Comparison of ENCODE assay signal across 1 cellular context in genomic region chr9:114080773-114081440, GRCh38.
TF ChIP-seq lines count a peak whose summit lies in the region.

No MANE protein-coding gene starts in this region.

TF ChIP-seq in HepG2, 621 proteins besides CTCF, POLR2A, EP300 and RAD21 (continued from another document and continues in another):
- no peak for TF ChIP-seq E2F1 (CRISPR knock-in tag; IDR thresholded peaks at IDR 0.05)
- TF ChIP-seq MAF1 (CRISPR knock-in tag; IDR thresholded peaks at IDR 0.05; ENCODE audit: borderline replicate concordance): no peak
- TF ChIP-seq ZNF761 (CRISPR knock-in tag; conservative IDR thresholded peaks at IDR 0.05): peak; percentile 66
- TF ChIP-seq ZNF891 (CRISPR knock-in tag; IDR thresholded peaks at IDR 0.05): peak; percentile 88; the same call in 1 of the 2 replicates
- peak; percentile 93 for TF ChIP-seq HNF4G (IDR thresholded peaks at IDR 0.05; ENCODE audit: borderline replicate concordance, low read depth, low read length)
- peak; percentile 84 for TF ChIP-seq HNF4G (CRISPR knock-in tag; IDR thresholded peaks at IDR 0.05; ENCODE audit: borderline replicate concordance, low read depth)
- TF ChIP-seq ZNF550 (CRISPR knock-in tag; IDR thresholded peaks at IDR 0.05; ENCODE audit: borderline replicate concordance): no peak
- no peak for TF ChIP-seq SIN3A (IDR thresholded peaks at IDR 0.05; ENCODE audit: borderline replicate concordance, low read depth, low read length)
- TF ChIP-seq PCBP1 (IDR thresholded peaks at IDR 0.05; ENCODE audit: borderline replicate concordance, low read depth, low read length): no peak
- TF ChIP-seq, protein P1, sequence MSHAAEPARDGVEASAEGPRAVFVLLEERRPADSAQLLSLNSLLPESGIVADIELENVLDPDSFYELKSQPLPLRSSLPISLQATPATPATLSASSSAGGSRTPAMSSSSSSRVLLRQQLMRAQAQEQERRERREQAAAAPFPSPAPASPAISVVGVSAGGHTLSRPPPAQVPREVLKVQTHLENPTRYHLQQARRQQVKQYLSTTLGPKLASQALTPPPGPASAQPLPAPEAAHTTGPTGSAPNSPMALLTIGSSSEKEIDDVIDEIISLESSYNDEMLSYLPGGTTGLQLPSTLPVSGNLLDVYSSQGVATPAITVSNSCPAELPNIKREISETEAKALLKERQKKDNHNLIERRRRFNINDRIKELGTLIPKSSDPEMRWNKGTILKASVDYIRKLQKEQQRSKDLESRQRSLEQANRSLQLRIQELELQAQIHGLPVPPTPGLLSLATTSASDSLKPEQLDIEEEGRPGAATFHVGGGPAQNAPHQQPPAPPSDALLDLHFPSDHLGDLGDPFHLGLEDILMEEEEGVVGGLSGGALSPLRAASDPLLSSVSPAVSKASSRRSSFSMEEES (CRISPR knock-in tag; IDR thresholded peaks at IDR 0.05): 0 out of 2 replicates have a peak, but pooled peaks have one; percentile 9
- TF ChIP-seq HIC2 (CRISPR knock-in tag; IDR thresholded peaks at IDR 0.05; ENCODE audit: low read depth): no peak; the same call in 1 of the 2 replicates
- TF ChIP-seq HNRNPUL1 (IDR thresholded peaks at IDR 0.05; ENCODE audit: low read depth, low read length): peak; percentile 82
- no peak for TF ChIP-seq SATB2 (CRISPR knock-in tag; IDR thresholded peaks at IDR 0.05)
- TF ChIP-seq MAX (IDR thresholded peaks at IDR 0.05): no peak
- no peak for TF ChIP-seq RFX1 (IDR thresholded peaks at IDR 0.05)
- TF ChIP-seq HMGXB3 (CRISPR knock-in tag; IDR thresholded peaks at IDR 0.05; ENCODE audit: borderline replicate concordance): no peak; the same call in none of the 2 replicates
- no peak for TF ChIP-seq ZNF510 (CRISPR knock-in tag; IDR thresholded peaks at IDR 0.05; ENCODE audit: low read depth)
- TF ChIP-seq CEBPG (CRISPR knock-in tag; IDR thresholded peaks at IDR 0.05): peak; percentile 65
- no peak; the same call in 1 of the 2 replicates for TF ChIP-seq KAT7 (CRISPR knock-in tag; IDR thresholded peaks at IDR 0.05; ENCODE audit: borderline replicate concordance)
- no peak for TF ChIP-seq SMYD3 (CRISPR knock-in tag; IDR thresholded peaks at IDR 0.05)
- TF ChIP-seq ZNF792 (CRISPR knock-in tag; IDR thresholded peaks at IDR 0.05): peak; percentile 39; the same call in 1 of the 2 replicates
- TF ChIP-seq FLYWCH1 (CRISPR knock-in tag; IDR thresholded peaks at IDR 0.05): no peak
- TF ChIP-seq, protein P2, sequence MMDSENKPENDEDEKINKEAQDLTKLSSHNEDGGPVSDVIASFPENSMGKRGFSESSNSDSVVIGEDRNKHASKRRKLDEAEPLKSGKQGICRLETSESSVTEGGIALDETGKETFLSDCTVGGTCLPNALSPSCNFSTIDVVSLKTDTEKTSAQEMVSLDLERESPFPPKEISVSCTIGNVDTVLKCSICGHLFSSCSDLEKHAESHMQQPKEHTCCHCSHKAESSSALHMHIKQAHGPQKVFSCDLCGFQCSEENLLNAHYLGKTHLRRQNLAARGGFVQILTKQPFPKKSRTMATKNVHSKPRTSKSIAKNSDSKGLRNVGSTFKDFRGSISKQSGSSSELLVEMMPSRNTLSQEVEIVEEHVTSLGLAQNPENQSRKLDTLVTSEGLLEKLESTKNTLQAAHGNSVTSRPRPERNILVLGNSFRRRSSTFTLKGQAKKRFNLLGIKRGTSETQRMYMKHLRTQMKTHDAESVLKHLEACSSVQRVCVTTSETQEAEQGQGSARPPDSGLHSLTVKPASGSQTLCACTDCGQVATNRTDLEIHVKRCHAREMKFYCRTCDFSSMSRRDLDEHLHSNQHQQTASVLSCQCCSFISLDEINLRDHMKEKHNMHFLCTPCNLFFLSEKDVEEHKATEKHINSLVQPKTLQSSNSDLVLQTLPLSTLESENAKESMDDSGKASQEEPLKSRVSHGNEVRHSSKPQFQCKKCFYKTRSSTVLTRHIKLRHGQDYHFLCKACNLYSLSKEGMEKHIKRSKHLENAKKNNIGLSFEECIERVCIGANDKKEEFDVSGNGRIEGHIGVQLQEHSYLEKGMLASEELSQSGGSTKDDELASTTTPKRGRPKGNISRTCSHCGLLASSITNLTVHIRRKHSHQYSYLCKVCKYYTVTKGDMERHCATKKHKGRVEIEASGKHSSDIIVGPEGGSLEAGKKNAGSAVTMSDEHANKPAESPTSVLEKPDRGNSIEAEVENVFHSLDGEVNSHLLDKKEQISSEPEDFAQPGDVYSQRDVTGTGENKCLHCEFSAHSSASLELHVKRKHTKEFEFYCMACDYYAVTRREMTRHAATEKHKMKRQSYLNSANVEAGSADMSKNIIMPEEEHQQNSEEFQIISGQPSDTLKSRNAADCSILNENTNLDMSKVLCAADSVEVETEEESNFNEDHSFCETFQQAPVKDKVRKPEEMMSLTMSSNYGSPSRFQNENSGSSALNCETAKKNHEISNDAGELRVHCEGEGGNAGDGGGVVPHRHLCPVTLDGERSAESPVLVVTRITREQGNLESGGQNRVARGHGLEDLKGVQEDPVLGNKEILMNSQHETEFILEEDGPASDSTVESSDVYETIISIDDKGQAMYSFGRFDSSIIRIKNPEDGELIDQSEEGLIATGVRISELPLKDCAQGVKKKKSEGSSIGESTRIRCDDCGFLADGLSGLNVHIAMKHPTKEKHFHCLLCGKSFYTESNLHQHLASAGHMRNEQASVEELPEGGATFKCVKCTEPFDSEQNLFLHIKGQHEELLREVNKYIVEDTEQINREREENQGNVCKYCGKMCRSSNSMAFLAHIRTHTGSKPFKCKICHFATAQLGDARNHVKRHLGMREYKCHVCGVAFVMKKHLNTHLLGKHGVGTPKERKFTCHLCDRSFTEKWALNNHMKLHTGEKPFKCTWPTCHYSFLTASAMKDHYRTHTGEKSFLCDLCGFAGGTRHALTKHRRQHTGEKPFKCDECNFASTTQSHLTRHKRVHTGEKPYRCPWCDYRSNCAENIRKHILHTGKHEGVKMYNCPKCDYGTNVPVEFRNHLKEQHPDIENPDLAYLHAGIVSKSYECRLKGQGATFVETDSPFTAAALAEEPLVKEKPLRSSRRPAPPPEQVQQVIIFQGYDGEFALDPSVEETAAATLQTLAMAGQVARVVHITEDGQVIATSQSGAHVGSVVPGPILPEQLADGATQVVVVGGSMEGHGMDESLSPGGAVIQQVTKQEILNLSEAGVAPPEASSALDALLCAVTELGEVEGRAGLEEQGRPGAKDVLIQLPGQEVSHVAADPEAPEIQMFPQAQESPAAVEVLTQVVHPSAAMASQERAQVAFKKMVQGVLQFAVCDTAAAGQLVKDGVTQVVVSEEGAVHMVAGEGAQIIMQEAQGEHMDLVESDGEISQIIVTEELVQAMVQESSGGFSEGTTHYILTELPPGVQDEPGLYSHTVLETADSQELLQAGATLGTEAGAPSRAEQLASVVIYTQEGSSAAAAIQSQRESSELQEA (CRISPR knock-in tag; IDR thresholded peaks at IDR 0.05; ENCODE audit: not compliant biosample characterization): no peak
- TF ChIP-seq ZNF563 (CRISPR knock-in tag; IDR thresholded peaks at IDR 0.05): 0 out of 2 replicates have a peak, but pooled peaks have one; percentile 51
- no peak for TF ChIP-seq THAP9 (CRISPR knock-in tag; IDR thresholded peaks at IDR 0.05; ENCODE audit: borderline replicate concordance)
- peak; percentile 36; the same call in 1 of the 2 replicates for TF ChIP-seq IRF2 (CRISPR knock-in tag; IDR thresholded peaks at IDR 0.05)
- TF ChIP-seq ZNF34 (CRISPR knock-in tag; IDR thresholded peaks at IDR 0.05; ENCODE audit: borderline replicate concordance): no peak
- TF ChIP-seq, protein P3, sequence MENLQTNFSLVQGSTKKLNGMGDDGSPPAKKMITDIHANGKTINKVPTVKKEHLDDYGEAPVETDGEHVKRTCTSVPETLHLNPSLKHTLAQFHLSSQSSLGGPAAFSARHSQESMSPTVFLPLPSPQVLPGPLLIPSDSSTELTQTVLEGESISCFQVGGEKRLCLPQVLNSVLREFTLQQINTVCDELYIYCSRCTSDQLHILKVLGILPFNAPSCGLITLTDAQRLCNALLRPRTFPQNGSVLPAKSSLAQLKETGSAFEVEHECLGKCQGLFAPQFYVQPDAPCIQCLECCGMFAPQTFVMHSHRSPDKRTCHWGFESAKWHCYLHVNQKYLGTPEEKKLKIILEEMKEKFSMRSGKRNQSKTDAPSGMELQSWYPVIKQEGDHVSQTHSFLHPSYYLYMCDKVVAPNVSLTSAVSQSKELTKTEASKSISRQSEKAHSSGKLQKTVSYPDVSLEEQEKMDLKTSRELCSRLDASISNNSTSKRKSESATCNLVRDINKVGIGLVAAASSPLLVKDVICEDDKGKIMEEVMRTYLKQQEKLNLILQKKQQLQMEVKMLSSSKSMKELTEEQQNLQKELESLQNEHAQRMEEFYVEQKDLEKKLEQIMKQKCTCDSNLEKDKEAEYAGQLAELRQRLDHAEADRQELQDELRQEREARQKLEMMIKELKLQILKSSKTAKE (CRISPR knock-in tag; IDR thresholded peaks at IDR 0.05; ENCODE audit: borderline replicate concordance): no peak
- peak; percentile 79 for TF ChIP-seq NR2F6 (IDR thresholded peaks at IDR 0.05)
- TF ChIP-seq NR2F6 (CRISPR knock-in tag; IDR thresholded peaks at IDR 0.05): peak; percentile 74
- TF ChIP-seq MAFF (IDR thresholded peaks at IDR 0.05; ENCODE audit: low read depth, low read length): peak; percentile 34
